In the genomic region with DNA sequence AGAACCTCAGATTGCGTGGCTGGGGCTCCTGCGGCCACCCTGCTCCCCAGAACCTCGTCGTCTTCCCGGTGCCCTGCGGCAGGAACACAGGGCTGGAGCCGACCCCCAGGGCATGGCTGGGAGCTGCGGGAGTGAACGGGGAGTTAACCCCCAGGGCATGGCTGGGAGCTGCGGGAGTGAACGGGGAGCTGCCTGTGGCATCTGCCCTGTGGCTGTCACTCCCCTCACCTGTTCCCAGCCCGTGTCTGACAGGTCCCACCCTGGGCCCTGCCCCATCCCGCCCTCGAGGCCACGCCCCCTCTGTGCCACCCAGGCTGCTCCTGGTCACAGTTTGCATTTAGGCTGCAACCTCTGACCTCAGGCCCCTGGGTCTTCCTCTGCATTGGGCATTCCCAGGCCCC, we compare ENCODE assay signal across 24 cellular contexts. TPM values are rescaled to one million over a fixed set of nuclear protein-coding genes. Genes with fewer than 3 reads are reported as not detected.
A peak's percentile ranks its signal among the peaks of the same experiment; 100 is the strongest.
DNase-seq lines count a peak whose midpoint lies in the region; ATAC-seq, FAIRE-seq and TF ChIP-seq lines count a peak whose summit lies in the region.
"Had no signal": no experiment of that assay in that cellular context is flagged by ENCODE, and none has a peak within 500 bp of the region (broad histone marks: within the 10 kb centered on the region; RNA-seq: fewer than 3 reads in every experiment).

No MANE protein-coding gene starts in this region.

- H3K4me2 ChIP-seq in mammary epithelial cell (ENCODE audit: insufficient read depth, low read depth, low read length) (no peak overlapping the region), HCT116 (ENCODE audit: low read length) (peak overlapping the region; percentile 96), GM12878 (ENCODE audit: control insufficient read depth, insufficient read depth) (no peak overlapping the region)

- TF ChIP-seq POLR2A in HCT116 (IDR thresholded peaks at IDR 0.05; ENCODE audit: borderline replicate concordance, extremely low read depth, insufficient read depth, insufficient read length) (no peak), GM12878 (IDR thresholded peaks at IDR 0.05; ENCODE audit: low read depth, low read length) (no peak), transverse colon (IDR thresholded peaks at IDR 0.05) (no peak), thyroid gland (IDR thresholded peaks at IDR 0.05) (no peak)

- H3K27me3 Mint-ChIP-seq in MCF 10A (ENCODE audit: insufficient read depth, unreplicated experiment), result peaks cover 11% of the 10 kb centered on the region

- RAD21 ChIA-PET in HCT116 (lab: Charles Lee; ENCODE audit: low non-redundant PET in 1 of 2, low total read pairs in 2 of 2, uncharacterized antibody in 2 of 2, unreplicated experiment in 2 of 2), result interaction anchor here in 1 of 2 experiments (2.4 kb wide), 1 partner anchor 113 kb away, joined by 5 read pairs; no protein-coding TSS in a partner anchor
- RAD21 ChIA-PET in GM12878 (lab: Charles Lee; ENCODE audit: unreplicated experiment), result no interaction called here

- POLR2A ChIA-PET in MCF 10A (lab: Yijun Ruan, JAX), result interaction anchor here (1.5 kb wide), 1 partner anchor 484 kb away, joined by 5 read pairs; the partner anchor contains the start of gene ZC3H18
- POLR2A ChIA-PET in HCT116 (lab: Charles Lee), result no interaction called here
- POLR2A ChIA-PET in GM12878 (lab: Charles Lee), result no interaction called here

- H3K27me3 ChIP-seq in mammary epithelial cell (ENCODE audit: insufficient read depth, low read length) (peaks cover 3% of the 10 kb centered on the region), HCT116 (ENCODE audit: insufficient read depth, low read length) (no peaks in the 10 kb centered on the region), GM12878 (replicated peaks in 1 of 2; ENCODE audit: control insufficient read depth in 2 of 2, insufficient read depth in 2 of 2, low read length in 1 of 2) (no peaks in the 10 kb centered on the region), transverse colon (peaks cover 31% of the 10 kb centered on the region), thyroid gland (no peaks in the 10 kb centered on the region)

- H3K27ac Mint-ChIP-seq in MCF 10A (ENCODE audit: low read depth, unreplicated experiment), result no peak overlapping the region
- H3K27ac Mint-ChIP-seq: IgD-negative memory B cell had no signal

- no peak for TF ChIP-seq RAD21 in HCT116 (IDR thresholded peaks at IDR 0.05; ENCODE audit: low read depth)
- no peak for TF ChIP-seq RAD21 in GM12878 (IDR thresholded peaks at IDR 0.05; ENCODE audit: insufficient read depth, low read depth, low read length)

- no peak for ATAC-seq in HCT116
- ATAC-seq in GM12878, result 0 out of 3 replicates have a peak, but pooled peaks have one; percentile 12
- no peak for ATAC-seq in GM19351 (IDR thresholded peaks at IDR 0.05; ENCODE audit: unreplicated experiment)
- no peak for ATAC-seq in esophagus mucosa

- no peak for TF ChIP-seq EP300 in GM12878 (IDR thresholded peaks at IDR 0.05; ENCODE audit: borderline replicate concordance in 1 of 2, control insufficient read depth in 1 of 2, low read depth in 2 of 2, low read length in 2 of 2)
- TF ChIP-seq EP300 in transverse colon (IDR thresholded peaks at IDR 0.05; ENCODE audit: low read depth), result no peak

- CTCF ChIA-PET in MCF 10A (lab: Yijun Ruan, JAX) (interaction anchor here (0.6 kb wide), 1 partner anchor 1511 kb away, joined by 3 read pairs; no protein-coding TSS in a partner anchor), mammary epithelial cell (lab: Charles Lee; ENCODE audit: low non-redundant PET) (no interaction called here), HCT116 (lab: Charles Lee) (no interaction called here), GM12878 (lab: Yijun Ruan, JAX) (no interaction called here)

- in situ Hi-C loops in mammary epithelial cell (cut with MboI; ENCODE audit: low sequenced_read_pairs in 2 of 2), result no loop called here
- in situ Hi-C loops in GM12878 (cut with MboI), result no loop called here
- in situ Hi-C loops in transverse colon (cut with MboI; ENCODE audit: low pct_ligation_motif_present in 1 of 4, low pct_unique_long_range_greater_than_20kb in 1 of 4, low sequenced_read_pairs in 3 of 4), result no loop called here

- H3K27ac ChIP-seq in mammary epithelial cell (ENCODE audit: insufficient read depth, low read depth, low read length), result no peak overlapping the region
- H3K27ac ChIP-seq in HCT116 (ENCODE audit: low read depth, low read length), result peak overlapping the region; percentile 75; the same call in 1 of the 2 replicates
- H3K27ac ChIP-seq in GM12878 (ENCODE audit: control insufficient read depth, insufficient read depth), result no peak overlapping the region
- peak overlapping the region in 1 of 4 donors; percentile 75 for H3K27ac ChIP-seq in transverse colon
- H3K27ac ChIP-seq in thyroid gland, result no peak overlapping the region
- H3K27ac ChIP-seq: GM23248 had no signal

- H3K4me1 ChIP-seq in mammary epithelial cell (ENCODE audit: insufficient read depth, low read length) (peaks cover 22% of the 10 kb centered on the region), HCT116 (ENCODE audit: control insufficient read depth in 1 of 2, insufficient read depth in 2 of 2, low read length in 2 of 2) (peaks cover 13 to 28% of the 10 kb centered on the region in 2 experiments), GM12878 (ENCODE audit: control insufficient read depth, insufficient read depth, low read length) (no peaks in the 10 kb centered on the region), transverse colon (peaks cover 0 to 20% (median 16%) of the 10 kb centered on the region in 4 donors), thyroid gland (no peaks in the 10 kb centered on the region)
- H3K4me1 ChIP-seq: HAP-1 had no signal

- H4K20me1 ChIP-seq in mammary epithelial cell (ENCODE audit: insufficient read depth, low read length), result peaks cover 2% of the 10 kb centered on the region
- no peaks in the 10 kb centered on the region for H4K20me1 ChIP-seq in HCT116 (ENCODE audit: insufficient read depth)
- H4K20me1 ChIP-seq in GM12878 (ENCODE audit: control insufficient read depth, insufficient read depth), result no peaks in the 10 kb centered on the region

- peaks cover 10% of the 10 kb centered on the region for H3K4me1 Mint-ChIP-seq in MCF 10A (ENCODE audit: insufficient read depth, unreplicated experiment)

- dilution Hi-C loops in mammary epithelial cell (cut with HindIII; ENCODE audit: low sequenced_read_pairs), result no loop called here

- H3K9me3 ChIP-seq in mammary epithelial cell (replicated peaks; ENCODE audit: insufficient read depth, low read length) (no peaks in the 10 kb centered on the region), HCT116 (ENCODE audit: control insufficient read depth in 1 of 2, insufficient read depth in 1 of 2, low read depth in 1 of 2, low read length in 2 of 2) (no peaks in the 10 kb centered on the region), GM12878 (replicated peaks; ENCODE audit: control insufficient read depth, insufficient read depth, low read length) (no peaks in the 10 kb centered on the region), transverse colon (no peaks in the 10 kb centered on the region), thyroid gland (no peaks in the 10 kb centered on the region)
- H3K9me3 ChIP-seq: HAP-1 had no signal

- H2AFZ ChIP-seq in mammary epithelial cell (ENCODE audit: low read depth, low read length) (no peak overlapping the region), HCT116 (ENCODE audit: low read depth, low read length, poor library complexity, severe bottlenecking) (no peak overlapping the region), GM12878 (ENCODE audit: control insufficient read depth, low read depth, low read length) (no peak overlapping the region)
- H2AFZ ChIP-seq: GM23248 had no signal

- no peak for FAIRE-seq in GM12878 (lab: Jason Lieb, UNC)
- FAIRE-seq: GM12892, GM19239 had no signal

- SMC1A ChIA-PET in GM12878 (lab: Charles Lee; ENCODE audit: uncharacterized antibody, unreplicated experiment), result no interaction called here

- no peak for TF ChIP-seq CTCF in MCF 10A (IDR thresholded peaks at IDR 0.05; ENCODE audit: unreplicated experiment)
- TF ChIP-seq CTCF in mammary epithelial cell (conservative IDR thresholded peaks at IDR 0.05 in 1 of 2, IDR thresholded peaks at IDR 0.05 in 1 of 2; ENCODE audit: extremely low read depth in 1 of 2, insufficient read depth in 1 of 2, low read depth in 1 of 2, low read length in 2 of 2), result no peak
- no peak for TF ChIP-seq CTCF in HCT116 (IDR thresholded peaks at IDR 0.05 in 2 of 3, conservative IDR thresholded peaks at IDR 0.05 in 1 of 3; ENCODE audit: borderline replicate concordance in 1 of 3, insufficient read depth in 1 of 3, low read depth in 2 of 3, low read length in 2 of 3)
- no peak for TF ChIP-seq CTCF in GM12878 (IDR thresholded peaks at IDR 0.05 in 2 of 3, conservative IDR thresholded peaks at IDR 0.05 in 1 of 3; ENCODE audit: control insufficient read depth in 2 of 3, extremely low read depth in 1 of 3, insufficient read depth in 1 of 3, low read depth in 3 of 3, low read length in 3 of 3)
- TF ChIP-seq CTCF in transverse colon (IDR thresholded peaks at IDR 0.05), result no peak
- no peak for TF ChIP-seq CTCF in thyroid gland (IDR thresholded peaks at IDR 0.05)

- WGBS in mammary epithelial cell (ENCODE audit: low coverage, missing lambda C conversion rate), result 62% methylated on average over 5 of the region's 15 CpGs
- 78% methylated on average over 8 of the region's 15 CpGs for WGBS in GM12878 (ENCODE audit: insufficient coverage, insufficient replicate concordance, low lambda C conversion rate, missing lambda C conversion rate)
- 49% methylated on average over 15 of the region's 15 CpGs; no CpG with 5 or more reads in 1 of the 2 donors for WGBS in transverse colon (ENCODE audit: low coverage in 1 of 2), 2 donors
- WGBS in thyroid gland, 2 donors, result 61 to 68% methylated on average over 9 to 11 of the region's 15 CpGs

- no peak overlapping the region for H3K9ac ChIP-seq in mammary epithelial cell (ENCODE audit: insufficient read depth, low read length)
- H3K9ac ChIP-seq in HCT116 (ENCODE audit: low read length), result no peak overlapping the region
- no peak overlapping the region for H3K9ac ChIP-seq in GM12878 (ENCODE audit: control insufficient read depth, insufficient read depth, low read length)
- H3K9ac ChIP-seq: GM23248 had no signal

- no peaks in the 10 kb centered on the region for H3K9me3 Mint-ChIP-seq in MCF 10A (ENCODE audit: unreplicated experiment)
- H3K9me3 Mint-ChIP-seq: IgD-negative memory B cell had no signal

- intact Hi-C loops in MCF 10A (cut with micrococcal nuclease) (no loop called here), mammary epithelial cell (cut with micrococcal nuclease) (loop anchor here (5.0 kb wide), 2 partner anchors 103 to 237 kb away; no protein-coding TSS in a partner anchor), HCT116 (cut with micrococcal nuclease) (loop anchor here (5.0 to 10.0 kb wide), 3 partner anchors 112 to 239 kb away; partner anchors contain the start of gene APRT), GM12878 (cut with micrococcal nuclease; ENCODE audit: unreplicated experiment) (no loop called here), transverse colon (cut with DNase I; ENCODE audit: low total_unique reads) (no loop called here), thyroid gland (cut with DNase I) (no loop called here)

- H3K79me2 ChIP-seq in mammary epithelial cell (ENCODE audit: insufficient read depth, low read length) (no peaks in the 10 kb centered on the region), HCT116 (ENCODE audit: insufficient read depth, low read length) (no peaks in the 10 kb centered on the region; the same call in 1 of the 2 replicates), GM12878 (ENCODE audit: control insufficient read depth, insufficient read depth, low read length) (no peaks in the 10 kb centered on the region)

- H3K4me3 ChIP-seq in mammary epithelial cell (replicated peaks in 1 of 3; ENCODE audit: insufficient read depth in 1 of 3, low read depth in 2 of 3, low read length in 3 of 3), result no peak overlapping the region
- no peak overlapping the region for H3K4me3 ChIP-seq in HCT116 (replicated peaks in 1 of 2; ENCODE audit: low read depth in 1 of 2, low read length in 2 of 2)
- H3K4me3 ChIP-seq in GM12878, result no peak overlapping the region
- H3K4me3 ChIP-seq in transverse colon, result no peak overlapping the region
- H3K4me3 ChIP-seq in thyroid gland (replicated peaks in 1 of 3), result no peak overlapping the region
- H3K4me3 ChIP-seq: GM23248, HAP-1 had no signal

- H3K4me3 Mint-ChIP-seq in MCF 10A (ENCODE audit: unreplicated experiment), result peak overlapping the region; percentile 29

- BruUV-seq in MCF 10A (replicated peaks; lab: Mats Ljungman, UMichigan), result no TSS peak
- no TSS peak for BruUV-seq in mammary epithelial cell (replicated peaks; lab: Mats Ljungman, UMichigan)
- BruUV-seq in HCT116 (replicated peaks; lab: Mats Ljungman, UMichigan), result no TSS peak
- BruUV-seq in GM12878 (replicated peaks; lab: Mats Ljungman, UMichigan), result no TSS peak

- H3K36me3 ChIP-seq in mammary epithelial cell (ENCODE audit: insufficient read depth, low read length), result no peaks in the 10 kb centered on the region
- H3K36me3 ChIP-seq in HCT116 (ENCODE audit: control insufficient read depth in 1 of 2, insufficient read depth in 2 of 2, low read length in 2 of 2), result no peaks in the 10 kb centered on the region
- no peaks in the 10 kb centered on the region for H3K36me3 ChIP-seq in GM12878 (ENCODE audit: control insufficient read depth in 2 of 2, insufficient read depth in 2 of 2, low read length in 1 of 2)
- no peaks in the 10 kb centered on the region for H3K36me3 ChIP-seq in transverse colon
- no peaks in the 10 kb centered on the region for H3K36me3 ChIP-seq in thyroid gland
- H3K36me3 ChIP-seq: HAP-1 had no signal

- no peaks in the 10 kb centered on the region for H3K36me3 Mint-ChIP-seq in MCF 10A (ENCODE audit: insufficient read depth, unreplicated experiment)
- H3K36me3 Mint-ChIP-seq: IgD-negative memory B cell had no signal

- DNase-seq in MCF 10A (ENCODE audit: unreplicated experiment), result no peak
- no peak for DNase-seq in mammary epithelial cell
- no peak for DNase-seq in HCT116 (ENCODE audit: low read depth, low spot score)
- DNase-seq in GM12878 (ENCODE audit: low read depth, low spot score), result no peak
- DNase-seq in transverse colon, result peak; percentile 62
- no peak for DNase-seq in thyroid gland
- DNase-seq: DMS79, EL, GF-D8, GM23248, NCI-H1105, NCI-H1436 treated with DMSO at 0.1 percent for 48 hours, NCI-H187 treated with DMSO at 0.1 percent for 48 hours, NCI-H2171 treated with DMSO at 0.1 percent for 48 hours, NCI-H446, NCI-H524 treated with DMSO at 0.1 percent for 48 hours, NCI-H774, Right ventricle myocardium superior had no signal

- H3K9me2 ChIP-seq in HCT116 (ENCODE audit: insufficient read depth), result no peaks in the 10 kb centered on the region

RNA-seq across cellular contexts. Expression of gene ACSF3, which starts 39.4 kb away (rescaled TPM):
- total RNA-seq in MCF 10A (2022) (39.2 and 43.7 TPM in 2 replicates), mammary epithelial cell (10 to 100 TPM; 18.0 to 31.8 TPM), HCT116 (2021; ENCODE audit: unreplicated experiment) (74.5 TPM), GM12878 (2014; rRNA removed) (30.9 and 32.8 TPM in 2 replicates), GM12878 (2014; rRNA removed; fragmentation: Illumina TruSeq; extraction: Trizol) (18.5 and 20.7 TPM in 2 replicates), GM12878 (2021) (36.1 and 43.8 TPM in 2 replicates), transverse colon (100 to 1,000 TPM in 1 of 4 donors, 10 to 100 TPM in 3; 54.5 to 120 (median 75.8) TPM), esophagus mucosa (14.1 TPM), thyroid gland (10 to 100 TPM; 30.1 to 51.2 (median 33.4) TPM)
- polyA plus RNA-seq in mammary epithelial cell (13.3 TPM), GM12878 (2011; rRNA removed) (15.1 and 17.8 TPM in 2 replicates), GM12878 (2014; fragmentation: Illumina TruSeq; extraction: Trizol) (15.6 and 16.9 TPM in 2 replicates), GM12878 (2014; fragmentation: Nextera tagmentation; extraction: Ambion mirVana) (1 to 10 TPM; 1.0 to 3.5 TPM), GM12878 (2014; rRNA removed) (36.8 and 39.3 TPM in 2 replicates), GM12878 (2016; fragmentation: Nextera tagmentation; extraction: Ambion mirVana) (10 to 100 TPM; 35.0 to 44.4 TPM)
- polyA minus RNA-seq in mammary epithelial cell, result 22.6 TPM
- polyA plus RNA-seq in HCT116 (2012), result 44.7 and 47.1 TPM in 2 replicates
- 60.4 and 72.7 TPM in 2 replicates for total RNA-seq in GM12878 (2013; cell fraction: nucleolus; rRNA removed)
- polyA plus RNA-seq in GM12878 (2011; ENCODE audit: low read depth), result 7.5 TPM
- 18.1 and 23.3 TPM in 2 replicates for polyA plus RNA-seq in GM12878 (2011; cell fraction: cytosol; rRNA removed)
- 28.8 and 39.9 TPM in 2 replicates for polyA plus RNA-seq in GM12878 (2011; cell fraction: nucleus; rRNA removed)
- polyA plus RNA-seq in GM12878 (2012), result 23.9 and 24.2 TPM in 2 replicates
- 16.5 and 25.4 TPM in 2 replicates for polyA minus RNA-seq in GM12878 (2011; rRNA and poly(A)+ RNA removed)
- 18.8 and 21.5 TPM in 2 replicates for polyA minus RNA-seq in GM12878 (2011; cell fraction: cytosol; rRNA and poly(A)+ RNA removed)
- polyA minus RNA-seq in GM12878 (2011; cell fraction: nucleus; rRNA and poly(A)+ RNA removed), result 13.2 and 18.4 TPM in 2 replicates

Comparison
In these comparisons a context has a peak if more than half of its experiments do, and no peak if none do; other contexts are left out.
1. intact Hi-C loops: an anchor here in mammary epithelial cell (5.0 kb wide) and HCT116 (5.0 to 10.0 kb wide); none called in MCF 10A, GM12878, transverse colon and thyroid gland.